In genomic region chr6:139764498-139764986, GRCh38 we compare ENCODE assay signal across 8 cellular contexts.
DNase-seq lines count a peak whose midpoint lies in the region; ATAC-seq and TF ChIP-seq lines count a peak whose summit lies in the region.

No MANE protein-coding gene starts in this region.

- in situ Hi-C loops in transverse colon (cut with MboI; ENCODE audit: low pct_ligation_motif_present in 1 of 4, low pct_unique_long_range_greater_than_20kb in 1 of 4, low sequenced_read_pairs in 3 of 4), result loop anchor here in 1 of 4 donors (10.0 kb wide), 1 partner anchor 390 kb away; the partner anchor contains the start of gene CITED2

- TF ChIP-seq CTCF in choroid plexus epithelial cell (conservative IDR thresholded peaks at IDR 0.05; ENCODE audit: low read depth, low read length), result no peak
- no peak for TF ChIP-seq CTCF in right lobe of liver (IDR thresholded peaks at IDR 0.05)
- TF ChIP-seq CTCF in transverse colon (IDR thresholded peaks at IDR 0.05), result no peak

- H3K36me3 ChIP-seq in right lobe of liver (no peaks in the 10 kb centered on the region), transverse colon (no peaks in the 10 kb centered on the region)

- H3K4me3 ChIP-seq in choroid plexus epithelial cell (ENCODE audit: low read depth, low read length) (no peak overlapping the region), right lobe of liver (no peak overlapping the region), transverse colon (no peak overlapping the region)

- intact Hi-C loops in Right ventricle myocardium inferior (cut with DNase I) (loop anchor here (5.0 to 10.0 kb wide), 3 partner anchors 170 to 310 kb away; no protein-coding TSS in a partner anchor), cardiac septum (cut with DNase I) (loop anchor here (2.0 to 10.0 kb wide), 3 partner anchors 220 to 392 kb away; no protein-coding TSS in a partner anchor), right lobe of liver (cut with DNase I) (no loop called here), transverse colon (cut with DNase I; ENCODE audit: low total_unique reads) (no loop called here)

- peak overlapping the region in 1 of 3 donors; percentile 59 for H3K27ac ChIP-seq in right lobe of liver
- H3K27ac ChIP-seq in transverse colon, result peak overlapping the region; percentile 74 to 80 (median 76)

- H3K9me3 ChIP-seq in right lobe of liver (no peaks in the 10 kb centered on the region), transverse colon (no peaks in the 10 kb centered on the region)

- H3K4me1 ChIP-seq in right lobe of liver (peaks cover 0 to 4% (median 0%) of the 10 kb centered on the region in 4 donors), transverse colon (peaks cover 6 to 22% (median 14%) of the 10 kb centered on the region in 4 donors)

- ATAC-seq in Right ventricle myocardium inferior, result peak; percentile 94
- ATAC-seq in HG02981 (IDR thresholded peaks at IDR 0.05; ENCODE audit: unreplicated experiment), result peak; percentile 79
- ATAC-seq in right lobe of liver, result peak; percentile 44 to 87 (median 68)

- DNase-seq in Right ventricle myocardium inferior (ENCODE audit: missing footprints) (no peak), cardiac septum (ENCODE audit: low spot score) (no peak), OCI-M1 (lab: John Stamatoyannopoulos, UW) (peak; percentile 93), choroid plexus epithelial cell (ENCODE audit: low read depth) (peak; percentile 98), right lobe of liver (no peak), transverse colon (no peak), SK-N-DZ (ENCODE audit: low spot score) (no peak)

- 53% methylated on average over 2 of the region's 2 CpGs for WGBS in right lobe of liver (ENCODE audit: insufficient coverage, low coverage, low lambda C conversion rate, missing lambda C conversion rate)
- 46 to 51% methylated on average over 2 of the region's 2 CpGs for WGBS in transverse colon (ENCODE audit: low coverage in 1 of 2), 2 donors

- TF ChIP-seq POLR2A in right lobe of liver (IDR thresholded peaks at IDR 0.05) (no peak), transverse colon (IDR thresholded peaks at IDR 0.05) (no peak)

- H3K27me3 ChIP-seq in right lobe of liver (no peaks in the 10 kb centered on the region), transverse colon (no peaks in the 10 kb centered on the region)

- no peak for TF ChIP-seq EP300 in transverse colon (IDR thresholded peaks at IDR 0.05; ENCODE audit: low read depth)

Comparison
In these comparisons a context has a peak if more than half of its experiments do, and no peak if none do; other contexts are left out.
1. DNase-seq: peak in OCI-M1 (single experiment) and choroid plexus epithelial cell (single experiment); none in Right ventricle myocardium inferior (single experiment), cardiac septum (single experiment), right lobe of liver (0 of 3), transverse colon (single experiment) and SK-N-DZ (single experiment).
2. intact Hi-C loops: an anchor here in Right ventricle myocardium inferior (5.0 to 10.0 kb wide) and cardiac septum (2.0 to 10.0 kb wide); none called in right lobe of liver and transverse colon.
3. Peak in every context shown above with its lines, with median percentiles within 50 percentile points of each other: ATAC-seq.